Comparison of ENCODE assay signal across 10 cellular contexts in the genomic region with DNA sequence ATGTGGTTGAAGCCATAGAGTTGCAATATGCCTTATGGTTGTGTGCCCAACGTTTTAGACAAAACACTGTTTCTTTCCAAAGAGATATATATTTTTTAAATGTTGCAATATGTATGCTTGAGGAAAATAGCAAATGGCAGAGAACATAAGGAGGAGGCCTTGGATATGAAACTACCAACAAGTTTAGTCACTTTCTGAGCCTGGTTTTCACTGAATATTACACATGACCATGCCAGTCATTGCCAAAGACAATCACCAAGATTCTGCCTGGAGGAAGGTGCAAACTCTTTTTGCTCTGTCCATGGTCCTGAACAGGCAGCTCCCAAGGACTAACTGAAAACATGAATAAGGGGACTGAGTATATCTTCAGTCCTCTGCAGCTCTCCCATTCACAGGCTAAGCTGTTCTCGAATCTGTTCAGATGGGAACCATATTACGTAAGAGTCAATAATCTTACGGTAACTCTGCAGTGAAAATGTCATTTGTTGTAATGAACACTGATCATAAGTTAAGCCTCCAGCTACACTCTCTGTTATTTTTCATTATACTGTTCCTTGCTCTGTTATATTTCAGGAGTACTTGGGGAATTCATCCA.
DNase-seq lines count a peak whose midpoint lies in the region; ATAC-seq and TF ChIP-seq lines count a peak whose summit lies in the region.
"Had no signal": no experiment of that assay in that cellular context is flagged by ENCODE, and none has a peak within 500 bp of the region (broad histone marks: within the 10 kb centered on the region; RNA-seq: fewer than 3 reads in every experiment).

No MANE protein-coding gene starts in this region.

- no peak for TF ChIP-seq POLR2A in body of pancreas (IDR thresholded peaks at IDR 0.05)

- H3K27ac Mint-ChIP-seq in activated CD4-positive, alpha-beta memory T cell treated with anti-CD3 and anti-CD28 coated beads for 36 hours, result no peak overlapping the region

- 57 to 84% methylated on average over 4 of the region's 4 CpGs for WGBS in body of pancreas, 2 donors

- CTCF ChIA-PET in HEK293T (lab: Yijun Ruan, JAX), result no interaction called here
- CTCF ChIA-PET in activated CD4-positive, alpha-beta memory T cell treated with anti-CD3 and anti-CD28 coated beads for 36 hours (lab: Charles Lee), result no interaction called here

- no peaks in the 10 kb centered on the region for H3K27me3 ChIP-seq in body of pancreas

- no peaks in the 10 kb centered on the region for H3K27me3 Mint-ChIP-seq in activated CD4-positive, alpha-beta memory T cell treated with anti-CD3 and anti-CD28 coated beads for 36 hours

- H3K9me3 Mint-ChIP-seq in activated CD4-positive, alpha-beta memory T cell treated with anti-CD3 and anti-CD28 coated beads for 36 hours, result peaks cover 19% of the 10 kb centered on the region

- H3K36me3 ChIP-seq in body of pancreas (replicated peaks in 1 of 2; ENCODE audit: insufficient read depth in 1 of 2, low read depth in 2 of 2), result no peaks in the 10 kb centered on the region
- H3K36me3 ChIP-seq: WERI-Rb-1 had no signal

- ATAC-seq in body of pancreas, result no peak
- ATAC-seq in GM21381 (IDR thresholded peaks at IDR 0.05; ENCODE audit: unreplicated experiment), result no peak
- ATAC-seq in GM19467 (IDR thresholded peaks at IDR 0.05; ENCODE audit: unreplicated experiment), result no peak

- H3K4me3 Mint-ChIP-seq in activated CD4-positive, alpha-beta memory T cell treated with anti-CD3 and anti-CD28 coated beads for 36 hours, result no peak overlapping the region

- H3K27ac ChIP-seq in body of pancreas, result no peak overlapping the region
- H3K27ac ChIP-seq: WERI-Rb-1 had no signal

- H3K9me3 ChIP-seq in body of pancreas, result no peaks in the 10 kb centered on the region

- no peaks in the 10 kb centered on the region for H3K4me1 ChIP-seq in body of pancreas

- peaks cover 23% of the 10 kb centered on the region for H3K36me3 Mint-ChIP-seq in activated CD4-positive, alpha-beta memory T cell treated with anti-CD3 and anti-CD28 coated beads for 36 hours

- no peak for TF ChIP-seq CTCF in body of pancreas (IDR thresholded peaks at IDR 0.05)

- POLR2A ChIA-PET in HEK293T (lab: Yijun Ruan, JAX), result no interaction called here
- POLR2A ChIA-PET in activated CD4-positive, alpha-beta memory T cell treated with anti-CD3 and anti-CD28 coated beads for 36 hours (lab: Charles Lee), result no interaction called here

- intact Hi-C loops in activated CD4-positive, alpha-beta memory T cell treated with anti-CD3 and anti-CD28 coated beads for 36 hours (cut with micrococcal nuclease), result no loop called here
- intact Hi-C loops in body of pancreas (cut with DNase I), result no loop called here

- H3K4me3 ChIP-seq in body of pancreas, result no peak overlapping the region

- DNase-seq in AML-193 (lab: John Stamatoyannopoulos, UW), result peak; percentile 16 to 26
- DNase-seq in HEK293T (ENCODE audit: extremely low spot score), result peak; percentile 37
- peak; percentile 28 for DNase-seq in activated CD4-positive, alpha-beta memory T cell treated with anti-CD3 and anti-CD28 coated beads for 36 hours
- DNase-seq in iPS-NIHi11 (ENCODE audit: low spot score), result peak; percentile 78
- DNase-seq in body of pancreas, result no peak
- DNase-seq in D341Med (ENCODE audit: low spot score), result no peak
- DNase-seq: cortex of kidney, WERI-Rb-1 had no signal

- H3K4me1 Mint-ChIP-seq in activated CD4-positive, alpha-beta memory T cell treated with anti-CD3 and anti-CD28 coated beads for 36 hours (ENCODE audit: low read depth), result no peaks in the 10 kb centered on the region

TF ChIP-seq in HEK293T, 16 proteins besides CTCF, POLR2A, EP300 and RAD21:
- TF ChIP-seq L3MBTL2 (conservative IDR thresholded peaks at IDR 0.05) (no peak), BHLHE40 (IDR thresholded peaks at IDR 0.05; ENCODE audit: borderline replicate concordance) (no peak), SUZ12 (IDR thresholded peaks at IDR 0.05) (no peak), TARDBP (IDR thresholded peaks at IDR 0.05) (no peak), FOXA1 (IDR thresholded peaks at IDR 0.05) (no peak), CTBP1 (IDR thresholded peaks at IDR 0.05; ENCODE audit: borderline replicate concordance) (no peak), SP1 (IDR thresholded peaks at IDR 0.05) (no peak), LEF1 (IDR thresholded peaks at IDR 0.05; ENCODE audit: borderline replicate concordance) (no peak), ARNT (IDR thresholded peaks at IDR 0.05) (no peak), HDGF (IDR thresholded peaks at IDR 0.05; ENCODE audit: borderline replicate concordance) (no peak), FOXM1 (IDR thresholded peaks at IDR 0.05; ENCODE audit: borderline replicate concordance) (no peak), ELF4 (IDR thresholded peaks at IDR 0.05) (no peak), ZNF384 (IDR thresholded peaks at IDR 0.05) (no peak), NFRKB (IDR thresholded peaks at IDR 0.05) (no peak), FOXK2 (IDR thresholded peaks at IDR 0.05) (no peak)
- TF ChIP-seq, protein P1, sequence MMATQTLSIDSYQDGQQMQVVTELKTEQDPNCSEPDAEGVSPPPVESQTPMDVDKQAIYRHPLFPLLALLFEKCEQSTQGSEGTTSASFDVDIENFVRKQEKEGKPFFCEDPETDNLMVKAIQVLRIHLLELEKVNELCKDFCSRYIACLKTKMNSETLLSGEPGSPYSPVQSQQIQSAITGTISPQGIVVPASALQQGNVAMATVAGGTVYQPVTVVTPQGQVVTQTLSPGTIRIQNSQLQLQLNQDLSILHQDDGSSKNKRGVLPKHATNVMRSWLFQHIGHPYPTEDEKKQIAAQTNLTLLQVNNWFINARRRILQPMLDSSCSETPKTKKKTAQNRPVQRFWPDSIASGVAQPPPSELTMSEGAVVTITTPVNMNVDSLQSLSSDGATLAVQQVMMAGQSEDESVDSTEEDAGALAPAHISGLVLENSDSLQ (IDR thresholded peaks at IDR 0.05), result no peak

Comparison
In these comparisons a context has a peak if more than half of its experiments do, and no peak if none do; other contexts are left out.
1. DNase-seq: peak in AML-193 (2 of 2), HEK293T (single experiment), activated CD4-positive, alpha-beta memory T cell treated with anti-CD3 and anti-CD28 coated beads for 36 hours (single experiment) and iPS-NIHi11 (single experiment); none in body of pancreas (0 of 4) and D341Med (single experiment).